21 cellular contexts compared by ENCODE assay signal in genomic region chr7:12281026-12281425, GRCh38.
DNase-seq lines count a peak whose midpoint lies in the region; ATAC-seq and TF ChIP-seq lines count a peak whose summit lies in the region.
"Had no signal": no experiment of that assay in that cellular context is flagged by ENCODE, and none has a peak within 500 bp of the region (broad histone marks: within the 10 kb centered on the region; RNA-seq: fewer than 3 reads in every experiment).

No MANE protein-coding gene starts in this region.

- H3K9me3 Mint-ChIP-seq in stimulated activated naive B cell treated with anti-CD40 and anti-IgM and Interleukin-4, amounts not matched to agents 10 μg/mL and 1 μg/mL and 100 μg/mL, for 72 hours: peaks cover 4% of the 10 kb centered on the region in 2 donors
- H3K9me3 Mint-ChIP-seq: neural crest cell had no signal

- no peak for ATAC-seq in stimulated activated naive B cell treated with anti-CD40 and anti-IgM and Interleukin-4, amounts not matched to agents 10 μg/mL and 1 μg/mL and 100 μg/mL, for 72 hours (replicated peaks)
- ATAC-seq: activated CD8-positive, alpha-beta T cell treated with anti-CD3 and anti-CD28 coated beads, Interleukin-2, amount 10 ng/mL, durations not matched to agents 7 days and 5 days had no signal

- no peaks in the 10 kb centered on the region for H3K27me3 ChIP-seq in suprapubic skin
- H3K27me3 ChIP-seq: BLaER1 treated with 17β-estradiol and CSF1 and Interleukin-3, amounts not matched to agents 10 nM and 100 nM; hepatocyte; testis had no signal

- no peak overlapping the region for H3K27ac ChIP-seq in suprapubic skin
- H3K27ac ChIP-seq: BLaER1 treated with 17β-estradiol and CSF1 and Interleukin-3, amounts not matched to agents 10 nM and 100 nM; hepatocyte; KMS-11; testis had no signal

- H3K27ac Mint-ChIP-seq in stimulated activated naive B cell treated with anti-CD40 and anti-IgM and Interleukin-4, amounts not matched to agents 10 μg/mL and 1 μg/mL and 100 μg/mL, for 72 hours: no peak overlapping the region
- H3K27ac Mint-ChIP-seq: activated CD8-positive, alpha-beta T cell treated with anti-CD3 and anti-CD28 coated beads, Interleukin-2, amount 10 ng/mL, durations not matched to agents 7 days and 5 days had no signal

- no peak overlapping the region for H3K4me3 ChIP-seq in fibroblast of the aortic adventitia (ENCODE audit: low read depth, low read length)
- no peak overlapping the region for H3K4me3 ChIP-seq in suprapubic skin
- H3K4me3 ChIP-seq: BLaER1 treated with 17β-estradiol and CSF1 and Interleukin-3, amounts not matched to agents 10 nM and 100 nM; HAP-1; hepatocyte; testis had no signal

- DNase-seq in H4 (ENCODE audit: low spot score) (peak; percentile 90), NCI-H69 (lab: John Stamatoyannopoulos, UW) (peak; percentile 49), dermis blood vessel endothelial cell (peak; percentile 43), fibroblast of the aortic adventitia (ENCODE audit: low read depth) (peak; percentile 31), SIG-M5 (lab: John Stamatoyannopoulos, UW) (no peak), NOMO-1 treated with dmso at 0.1 percent for 144 hours (lab: John Stamatoyannopoulos, UW; ENCODE audit: unreplicated experiment) (no peak), suprapubic skin (ENCODE audit: low spot score in 2 of 2) (no peak)
- DNase-seq in stimulated activated naive B cell treated with anti-CD40 and anti-IgM and Interleukin-4, amounts not matched to agents 10 μg/mL and 1 μg/mL and 100 μg/mL, for 72 hours: no peak
- DNase-seq: activated CD4-positive, alpha-beta T cell treated with anti-CD3 and anti-CD28 coated beads for 1 hour; activated CD8-positive, alpha-beta T cell treated with anti-CD3 and anti-CD28 coated beads, Interleukin-2, amount 10 ng/mL, durations not matched to agents 7 days and 5 days; activated naive CD4-positive, alpha-beta T cell; anterior cingulate cortex; effector CD4-positive, alpha-beta T cell; NCI-H187; NCI-H748 treated with DMSO at 0.1 percent for 48 hours; testis had no signal

- H3K36me3 ChIP-seq in suprapubic skin: no peaks in the 10 kb centered on the region
- H3K36me3 ChIP-seq: BLaER1 treated with 17β-estradiol and CSF1 and Interleukin-3, amounts not matched to agents 10 nM and 100 nM; HAP-1 had no signal

- TF ChIP-seq POLR2A in suprapubic skin (IDR thresholded peaks at IDR 0.05): no peak

- TF ChIP-seq EP300 in suprapubic skin (IDR thresholded peaks at IDR 0.05): no peak

- H3K27me3 Mint-ChIP-seq in stimulated activated naive B cell treated with anti-CD40 and anti-IgM and Interleukin-4, amounts not matched to agents 10 μg/mL and 1 μg/mL and 100 μg/mL, for 72 hours: peaks cover 12 to 14% of the 10 kb centered on the region in 2 donors

- no peaks in the 10 kb centered on the region for H3K4me1 ChIP-seq in suprapubic skin
- H3K4me1 ChIP-seq: HAP-1, testis had no signal

- H3K9me3 ChIP-seq in suprapubic skin: peaks cover 4% of the 10 kb centered on the region
- H3K9me3 ChIP-seq: HAP-1, testis had no signal

- no peak overlapping the region for H3K4me3 Mint-ChIP-seq in stimulated activated naive B cell treated with anti-CD40 and anti-IgM and Interleukin-4, amounts not matched to agents 10 μg/mL and 1 μg/mL and 100 μg/mL, for 72 hours
- H3K4me3 Mint-ChIP-seq: activated CD8-positive, alpha-beta T cell treated with anti-CD3 and anti-CD28 coated beads, Interleukin-2, amount 10 ng/mL, durations not matched to agents 7 days and 5 days; neural crest cell had no signal

- 60% methylated on average over 1 of the region's 1 CpG for WGBS in suprapubic skin

- TF ChIP-seq CTCF in fibroblast of the aortic adventitia (IDR thresholded peaks at IDR 0.05; ENCODE audit: insufficient read depth, low read length): no peak
- no peak for TF ChIP-seq CTCF in suprapubic skin (IDR thresholded peaks at IDR 0.05)

- H3K36me3 Mint-ChIP-seq in stimulated activated naive B cell treated with anti-CD40 and anti-IgM and Interleukin-4, amounts not matched to agents 10 μg/mL and 1 μg/mL and 100 μg/mL, for 72 hours: peaks cover 2 to 8% of the 10 kb centered on the region in 2 donors

- no peaks in the 10 kb centered on the region for H3K4me1 Mint-ChIP-seq in stimulated activated naive B cell treated with anti-CD40 and anti-IgM and Interleukin-4, amounts not matched to agents 10 μg/mL and 1 μg/mL and 100 μg/mL, for 72 hours
- H3K4me1 Mint-ChIP-seq: neural crest cell had no signal

Comparison
In these comparisons a context has a peak if more than half of its experiments do, and no peak if none do; other contexts are left out.
1. DNase-seq: peak in H4 (single experiment), NCI-H69 (single experiment), dermis blood vessel endothelial cell (single experiment) and fibroblast of the aortic adventitia (single experiment); none in stimulated activated naive B cell treated with anti-CD40 and anti-IgM and Interleukin-4, amounts not matched to agents 10 μg/mL and 1 μg/mL and 100 μg/mL, for 72 hours (single experiment), SIG-M5 (single experiment), NOMO-1 treated with dmso at 0.1 percent for 144 hours (single experiment) and suprapubic skin (0 of 2).